ENCODE assay signal across 25 cellular contexts in the genomic region with DNA sequence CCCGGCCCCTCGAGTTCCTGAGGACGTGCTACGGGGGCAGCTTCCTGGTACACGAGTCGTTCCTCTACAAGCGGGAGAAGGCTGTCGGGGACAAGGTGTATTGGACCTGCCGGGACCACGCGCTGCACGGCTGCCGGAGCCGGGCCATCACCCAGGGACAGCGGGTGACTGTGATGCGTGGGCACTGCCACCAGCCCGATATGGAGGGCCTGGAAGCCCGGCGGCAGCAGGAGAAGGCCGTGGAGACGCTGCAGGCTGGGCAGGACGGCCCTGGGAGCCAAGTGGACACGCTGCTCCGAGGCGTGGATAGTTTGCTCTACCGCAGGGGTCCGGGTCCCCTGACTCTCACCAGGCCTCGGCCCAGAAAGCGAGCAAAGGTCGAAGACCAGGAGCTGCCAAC. TPM values are rescaled to one million over a fixed set of nuclear protein-coding genes. Genes with fewer than 3 reads are reported as not detected.
"Had no signal": no experiment of that assay in that cellular context is flagged by ENCODE, and none has a peak within 500 bp of the region (broad histone marks: within the 10 kb centered on the region; RNA-seq: fewer than 3 reads in every experiment).

No MANE protein-coding gene starts in this region.

- H3K9me3 Mint-ChIP-seq: IgD-negative memory B cell had no signal

- H2AFZ ChIP-seq: PC-9 had no signal

- H3K27me3 ChIP-seq: MG63, Peyer's patch, SJCRH30 had no signal

- H3K27me3 Mint-ChIP-seq: IgD-negative memory B cell had no signal

- H3K9me3 ChIP-seq: MG63, Peyer's patch, SJCRH30 had no signal

- ATAC-seq: Right ventricle myocardium inferior, SK-N-SH treated with all-trans-retinoic acid at 6 μM for 48 hours had no signal

- FAIRE-seq: HTR-8/SVneo had no signal

- H3K4me3 ChIP-seq: MG63, PC-9, Peyer's patch, SJCRH30 had no signal

- DNase-seq: KBM-7, MG63, NCI-H1092, NCI-H1105 treated with DMSO at 0.1 percent for 48 hours, NCI-H1417 treated with DMSO at 0.1 percent for 48 hours, NCI-H146, NCI-H1694 treated with DMSO at 0.1 percent for 48 hours, NCI-H1930, NCI-H2081, NCI-H2107, NCI-H226, NCI-H446, NCI-H510A, NCI-H524 treated with DMSO at 0.1 percent for 48 hours, NCI-H69, NCI-H774, PC-9, Peyer's patch, SHP77 treated with DMSO at 0.1 percent for 48 hours, SJCRH30 had no signal

- H3K27ac ChIP-seq: HL-60, PC-9, Peyer's patch, SJCRH30 had no signal

- H3K4me1 ChIP-seq: Peyer's patch, SJCRH30 had no signal

- H3K4me3 Mint-ChIP-seq: IgD-negative memory B cell had no signal

- H3K4me1 Mint-ChIP-seq: IgD-negative memory B cell had no signal

- H3K27ac Mint-ChIP-seq: IgD-negative memory B cell had no signal

- H3K4me2 ChIP-seq: PC-9 had no signal

- H3K36me3 ChIP-seq: SJCRH30 had no signal

RNA-seq across cellular contexts. Expression of a gene that starts 30.9 kb away (rescaled TPM):
- total RNA-seq: Right ventricle myocardium inferior had no signal
